Comparison of ENCODE assay signal across 17 cellular contexts in the genomic region with DNA sequence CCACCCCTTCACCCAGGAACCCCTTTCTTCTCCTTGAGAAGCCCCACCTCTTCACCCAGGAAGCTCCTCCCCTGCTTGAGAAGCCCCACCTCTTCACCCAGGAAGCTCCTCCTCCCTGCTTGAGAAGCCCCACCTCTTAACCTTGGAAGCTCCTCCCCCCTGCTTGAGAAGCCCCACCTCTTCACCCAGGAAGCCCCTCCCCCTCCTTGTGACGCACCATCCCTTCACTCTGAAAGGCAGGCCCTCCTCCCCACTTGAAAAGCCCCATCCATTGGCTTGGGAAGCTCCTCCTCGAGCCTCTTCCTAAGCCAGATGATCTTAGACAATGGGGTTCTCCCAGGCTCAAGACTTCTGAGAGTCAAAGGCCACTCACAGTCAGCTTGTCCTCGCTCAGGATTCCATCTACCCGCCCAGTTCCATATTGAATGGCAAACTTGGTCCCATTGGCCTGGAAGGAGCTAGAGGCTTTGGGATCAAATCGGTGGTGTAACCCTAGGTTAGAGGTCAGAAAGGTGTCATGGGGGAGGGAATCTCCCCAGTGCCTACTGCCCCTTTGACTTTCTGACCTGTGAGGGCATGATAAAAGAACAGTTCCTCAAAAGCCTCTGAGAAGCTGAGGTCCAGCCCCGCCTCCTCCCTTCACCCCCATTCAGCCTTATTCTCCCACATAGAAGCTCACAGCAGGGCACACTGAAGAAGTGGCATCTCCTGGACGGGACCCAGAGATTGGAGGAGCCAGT. TPM values are rescaled to one million over a fixed set of nuclear protein-coding genes. Genes with fewer than 3 reads are reported as not detected.
DNase-seq lines count a peak whose midpoint lies in the region; ATAC-seq and TF ChIP-seq lines count a peak whose summit lies in the region.
"Had no signal": no experiment of that assay in that cellular context is flagged by ENCODE, and none has a peak within 500 bp of the region (broad histone marks: within the 10 kb centered on the region; RNA-seq: fewer than 3 reads in every experiment).

No MANE protein-coding gene starts in this region.

- H3F3A ChIP-seq in GM23338 (replicated peaks; ENCODE audit: low read depth): no peaks in the 10 kb centered on the region

- H2AFZ ChIP-seq in GM23338: no peak overlapping the region

- no peak overlapping the region for H3K4me3 ChIP-seq in GM23338
- H3K4me3 ChIP-seq in naive thymus-derived CD4-positive, alpha-beta T cell (ENCODE audit: low read length): no peak overlapping the region

- POLR2A ChIA-PET in WTC11 (lab: Charles Lee): no interaction called here
- POLR2A ChIA-PET in naive thymus-derived CD4-positive, alpha-beta T cell (lab: Charles Lee): interaction anchor here (1.0 kb wide), 1 partner anchor 13 kb away, joined by 3 read pairs; no protein-coding TSS in a partner anchor

- H3K27me3 ChIP-seq in GM23338 (ENCODE audit: insufficient read depth): no peaks in the 10 kb centered on the region
- no peaks in the 10 kb centered on the region for H3K27me3 ChIP-seq in naive thymus-derived CD4-positive, alpha-beta T cell (ENCODE audit: control insufficient read depth in 2 of 2, insufficient read depth in 2 of 2, low read length in 2 of 2)

- no peak overlapping the region for H3K4me2 ChIP-seq in GM23338

- no peak overlapping the region for H3K4me3 Mint-ChIP-seq in activated CD8-positive, alpha-beta memory T cell treated with anti-CD3 and anti-CD28 coated beads, Interleukin-2, amount 10 ng/mL, durations not matched to agents 7 days and 5 days
- H3K4me3 Mint-ChIP-seq in GM23338: no peak overlapping the region
- no peak overlapping the region for H3K4me3 Mint-ChIP-seq in WTC11
- no peak overlapping the region for H3K4me3 Mint-ChIP-seq in naive thymus-derived CD4-positive, alpha-beta T cell
- H3K4me3 Mint-ChIP-seq: activated B cell treated with CpG ODN at 0.5 μM for 24 hours; activated naive CD8-positive, alpha-beta T cell treated with anti-CD3 and anti-CD28 coated beads, Interleukin-2, amount 10 ng/mL, durations not matched to agents 7 days and 5 days; HFFc6 had no signal

- H3K4me1 Mint-ChIP-seq in activated CD8-positive, alpha-beta memory T cell treated with anti-CD3 and anti-CD28 coated beads, Interleukin-2, amount 10 ng/mL, durations not matched to agents 7 days and 5 days: peaks cover 72% of the 10 kb centered on the region
- no peaks in the 10 kb centered on the region for H3K4me1 Mint-ChIP-seq in GM23338
- peaks cover 2% of the 10 kb centered on the region; the same call in 1 of the 2 replicates for H3K4me1 Mint-ChIP-seq in WTC11
- peaks cover 30 to 84% (median 73%) of the 10 kb centered on the region in 7 donors for H3K4me1 Mint-ChIP-seq in naive thymus-derived CD4-positive, alpha-beta T cell

- ATAC-seq in activated CD8-positive, alpha-beta memory T cell treated with anti-CD3 and anti-CD28 coated beads, Interleukin-2, amount 10 ng/mL, durations not matched to agents 7 days and 5 days: no peak
- ATAC-seq in GM23338: no peak
- ATAC-seq in WTC11: peak; percentile 65
- ATAC-seq in naive thymus-derived CD4-positive, alpha-beta T cell: no peak
- no peak for ATAC-seq in GM19035 (IDR thresholded peaks at IDR 0.05; ENCODE audit: unreplicated experiment)

- intact Hi-C loops in naive thymus-derived CD4-positive, alpha-beta T cell (cut with micrococcal nuclease): loop anchor here in 1 of 2 donors (10.0 kb wide), 1 partner anchor 547 kb away; a partner anchor contains a TSS

- no peak for DNase-seq in activated CD8-positive, alpha-beta memory T cell treated with anti-CD3 and anti-CD28 coated beads, Interleukin-2, amount 10 ng/mL, durations not matched to agents 7 days and 5 days
- no peak for DNase-seq in activated CD8-positive, alpha-beta memory T cell treated with anti-CD3 and anti-CD28 coated beads, Interleukin-2, amount 50 U/mL, for 4 hours
- DNase-seq in GM23338 (ENCODE audit: low spot score): peak; percentile 71
- DNase-seq in WTC11 (ENCODE audit: low spot score): peak; percentile 36
- DNase-seq in naive thymus-derived CD4-positive, alpha-beta T cell: no peak
- no peak for DNase-seq in D341Med (ENCODE audit: low spot score)
- no peak for DNase-seq in C1 segment of cervical spinal cord (lab: John Stamatoyannopoulos, UW)
- DNase-seq: activated B cell treated with CpG ODN at 0.5 μM for 24 hours; DMS79; HFFc6; NCI-H1417; occipital lobe; SHP77; stimulated activated CD4-positive, alpha-beta T cell treated with anti-CD3 and anti-CD28 coated beads, Interleukin-12 subunit alpha, Interleukin-12 subunit beta, amount 100 ng/mL, for 4 hours had no signal

- H3K79me2 ChIP-seq in GM23338 (replicated peaks; ENCODE audit: insufficient read depth): no peaks in the 10 kb centered on the region

- H3K27ac Mint-ChIP-seq in activated CD8-positive, alpha-beta memory T cell treated with anti-CD3 and anti-CD28 coated beads, Interleukin-2, amount 10 ng/mL, durations not matched to agents 7 days and 5 days: peak overlapping the region; percentile 91
- H3K27ac Mint-ChIP-seq in GM23338 (no peak overlapping the region), WTC11 (no peak overlapping the region)
- H3K27ac Mint-ChIP-seq in naive thymus-derived CD4-positive, alpha-beta T cell: peak overlapping the region in 6 of 9 donors; percentile 26 to 67 (median 52)
- H3K27ac Mint-ChIP-seq: activated B cell treated with CpG ODN at 0.5 μM for 24 hours, HFFc6 had no signal

- H3K9me2 ChIP-seq in GM23338 (ENCODE audit: insufficient read depth): 0 out of 2 replicates have a peak, but pooled peaks cover 3% of the 10 kb centered on the region

- H3K4me1 ChIP-seq in GM23338 (ENCODE audit: insufficient read depth): no peaks in the 10 kb centered on the region; the same call in 1 of the 2 replicates
- peaks cover 7 to 27% of the 10 kb centered on the region in 2 donors for H3K4me1 ChIP-seq in naive thymus-derived CD4-positive, alpha-beta T cell (ENCODE audit: control insufficient read depth in 2 of 2, insufficient read depth in 2 of 2, low read length in 2 of 2)

- CTCF ChIA-PET in activated CD8-positive, alpha-beta memory T cell treated with anti-CD3 and anti-CD28 coated beads, Interleukin-2, amount 10 ng/mL, durations not matched to agents 7 days and 5 days (lab: Charles Lee): interaction anchor here (0.7 to 5.2 kb wide), 3 partner anchors 8 to 195 kb away, joined by 3 to 64 read pairs (median 6); no protein-coding TSS in a partner anchor
- CTCF ChIA-PET in WTC11 (lab: Charles Lee): interaction anchor here (0.9 to 2.8 kb wide), 8 partner anchors 12 to 245 kb away, joined by 3 to 8 read pairs (median 4); no protein-coding TSS in a partner anchor
- CTCF ChIA-PET in naive thymus-derived CD4-positive, alpha-beta T cell (lab: Charles Lee): interaction anchor here (0.7 kb wide), 2 partner anchors 59 to 195 kb away, joined by 3 read pairs; no protein-coding TSS in a partner anchor

- H4K20me1 ChIP-seq in GM23338 (replicated peaks; ENCODE audit: insufficient read depth): no peaks in the 10 kb centered on the region

- H3K27ac ChIP-seq in GM23338 (ENCODE audit: low read depth): no peak overlapping the region
- H3K27ac ChIP-seq in naive thymus-derived CD4-positive, alpha-beta T cell (ENCODE audit: low read depth, low read length): no peak overlapping the region

- no peak for TF ChIP-seq CTCF in GM23338 (conservative IDR thresholded peaks at IDR 0.05; ENCODE audit: low read depth in 2 of 2)
- no peak for TF ChIP-seq CTCF in WTC11 (IDR thresholded peaks at IDR 0.05)

- no peaks in the 10 kb centered on the region for H3K9me3 Mint-ChIP-seq in activated CD8-positive, alpha-beta memory T cell treated with anti-CD3 and anti-CD28 coated beads, Interleukin-2, amount 10 ng/mL, durations not matched to agents 7 days and 5 days (ENCODE audit: low read depth)
- peaks cover 92% of the 10 kb centered on the region for H3K9me3 Mint-ChIP-seq in GM23338
- 0 out of 2 replicates have a peak, but pooled peaks cover 5% of the 10 kb centered on the region for H3K9me3 Mint-ChIP-seq in WTC11
- peaks cover 0 to 4% (median 0%) of the 10 kb centered on the region in 11 donors for H3K9me3 Mint-ChIP-seq in naive thymus-derived CD4-positive, alpha-beta T cell
- H3K9me3 Mint-ChIP-seq: activated B cell treated with CpG ODN at 0.5 μM for 24 hours; activated naive CD8-positive, alpha-beta T cell treated with anti-CD3 and anti-CD28 coated beads, Interleukin-2, amount 10 ng/mL, durations not matched to agents 7 days and 5 days had no signal

- H3K36me3 ChIP-seq in GM23338 (ENCODE audit: insufficient read depth): no peaks in the 10 kb centered on the region
- H3K36me3 ChIP-seq in naive thymus-derived CD4-positive, alpha-beta T cell (ENCODE audit: control insufficient read depth in 2 of 3, insufficient read depth in 3 of 3, low read length in 3 of 3): no peaks in the 10 kb centered on the region

- no peaks in the 10 kb centered on the region for H3K9me3 ChIP-seq in naive thymus-derived CD4-positive, alpha-beta T cell (ENCODE audit: control insufficient read depth in 2 of 3, low read length in 3 of 3)

- no peaks in the 10 kb centered on the region for H3K27me3 Mint-ChIP-seq in activated CD8-positive, alpha-beta memory T cell treated with anti-CD3 and anti-CD28 coated beads, Interleukin-2, amount 10 ng/mL, durations not matched to agents 7 days and 5 days
- peaks cover 7% of the 10 kb centered on the region for H3K27me3 Mint-ChIP-seq in GM23338 (ENCODE audit: insufficient read depth, low read depth, poor library complexity)
- peaks cover 25% of the 10 kb centered on the region for H3K27me3 Mint-ChIP-seq in WTC11 (ENCODE audit: low read depth)
- no peaks in the 10 kb centered on the region for H3K27me3 Mint-ChIP-seq in naive thymus-derived CD4-positive, alpha-beta T cell
- H3K27me3 Mint-ChIP-seq: activated B cell treated with CpG ODN at 0.5 μM for 24 hours had no signal

- peaks cover 13% of the 10 kb centered on the region for H3K36me3 Mint-ChIP-seq in activated CD8-positive, alpha-beta memory T cell treated with anti-CD3 and anti-CD28 coated beads, Interleukin-2, amount 10 ng/mL, durations not matched to agents 7 days and 5 days
- H3K36me3 Mint-ChIP-seq in GM23338 (ENCODE audit: low read depth) (peaks cover 38% of the 10 kb centered on the region), WTC11 (no peaks in the 10 kb centered on the region)
- H3K36me3 Mint-ChIP-seq in naive thymus-derived CD4-positive, alpha-beta T cell: peaks cover 0 to 10% (median 0%) of the 10 kb centered on the region in 5 donors

RNA-seq across cellular contexts. Expression of a gene that starts 4.0 kb away (rescaled TPM):
- total RNA-seq in activated CD8-positive, alpha-beta memory T cell treated with anti-CD3 and anti-CD28 coated beads, Interleukin-2, amount 10 ng/mL, durations not matched to agents 7 days and 5 days: 1 to 10 TPM; 5.3 to 8.8 TPM
- total RNA-seq in GM23338 (2014; rRNA removed; shearing (Covaris generic)): 0.14 and 0.27 TPM in 2 replicates
- 0.63 and 0.99 TPM in 2 replicates for polyA plus RNA-seq in GM23338 (2016; fragmentation: Nextera tagmentation; extraction: Ambion mirVana)
- 2.4 to 3.1 TPM (median 2.7 TPM) in 3 replicates for total RNA-seq in WTC11 (2021)
- total RNA-seq in naive thymus-derived CD4-positive, alpha-beta T cell: 1 to 10 TPM in 4 of 5 experiments, under 1 TPM in 1; 0.72 to 8.2 (median 4.5) TPM
- polyA plus RNA-seq in naive thymus-derived CD4-positive, alpha-beta T cell: 1 to 10 TPM; 1.2 to 1.6 TPM

RNA-seq across cellular contexts. Expression of a gene that starts 14.8 kb away (rescaled TPM):
- 10 to 100 TPM; 62.2 to 69.8 TPM for total RNA-seq in activated CD8-positive, alpha-beta memory T cell treated with anti-CD3 and anti-CD28 coated beads, Interleukin-2, amount 10 ng/mL, durations not matched to agents 7 days and 5 days
- total RNA-seq in GM23338 (2014; rRNA removed; shearing (Covaris generic)): 54.6 and 70.2 TPM in 2 replicates
- polyA plus RNA-seq in GM23338 (2016; fragmentation: Nextera tagmentation; extraction: Ambion mirVana): 29.8 and 32.9 TPM in 2 replicates
- total RNA-seq in WTC11 (2021): 40.5 to 45.8 TPM (median 41.0 TPM) in 3 replicates
- 100 to 1,000 TPM in 4 of 5 experiments, 10 to 100 TPM in 1; 66.6 to 284 (median 114) TPM for total RNA-seq in naive thymus-derived CD4-positive, alpha-beta T cell
- polyA plus RNA-seq in naive thymus-derived CD4-positive, alpha-beta T cell: 100 to 1,000 TPM in 1 of 2 donors, 10 to 100 TPM in 1; 82.7 to 128 TPM

RNA-seq across cellular contexts. Expression of a gene that starts 22.7 kb away (rescaled TPM):
- 100 to 1,000 TPM; 158 to 215 TPM for total RNA-seq in activated CD8-positive, alpha-beta memory T cell treated with anti-CD3 and anti-CD28 coated beads, Interleukin-2, amount 10 ng/mL, durations not matched to agents 7 days and 5 days
- 141 and 173 TPM in 2 replicates for total RNA-seq in GM23338 (2014; rRNA removed; shearing (Covaris generic))
- 111 and 113 TPM in 2 replicates for polyA plus RNA-seq in GM23338 (2016; fragmentation: Nextera tagmentation; extraction: Ambion mirVana)
- 163 to 179 TPM (median 178 TPM) in 3 replicates for total RNA-seq in WTC11 (2021)
- 100 to 1,000 TPM in 1 of 5 experiments, 10 to 100 TPM in 4; 26.0 to 110 (median 40.8) TPM for total RNA-seq in naive thymus-derived CD4-positive, alpha-beta T cell
- polyA plus RNA-seq in naive thymus-derived CD4-positive, alpha-beta T cell: 10 to 100 TPM; 30.5 to 44.3 TPM

RNA-seq across cellular contexts. Expression of a gene that starts 32.3 kb away (rescaled TPM):
- 1 to 10 TPM; 1.3 to 2.3 TPM for total RNA-seq in activated CD8-positive, alpha-beta memory T cell treated with anti-CD3 and anti-CD28 coated beads, Interleukin-2, amount 10 ng/mL, durations not matched to agents 7 days and 5 days
- total RNA-seq in GM23338 (2014; rRNA removed; shearing (Covaris generic)): 2.7 and 3.4 TPM in 2 replicates
- 0.89 and 1.3 TPM in 2 replicates for polyA plus RNA-seq in GM23338 (2016; fragmentation: Nextera tagmentation; extraction: Ambion mirVana)
- total RNA-seq in WTC11 (2021): 8.5 to 10.1 TPM (median 10.0 TPM) in 3 replicates
- total RNA-seq in naive thymus-derived CD4-positive, alpha-beta T cell: 10 to 100 TPM in 1 of 5 experiments, 1 to 10 TPM in 4; 1.9 to 11.1 (median 2.4) TPM
- not detected for polyA plus RNA-seq in naive thymus-derived CD4-positive, alpha-beta T cell
- total RNA-seq: HFFc6 had no signal

RNA-seq across cellular contexts. Expression of a gene that starts 57.3 kb away (rescaled TPM):
- under 1 TPM; 0.23 to 0.66 TPM for total RNA-seq in activated CD8-positive, alpha-beta memory T cell treated with anti-CD3 and anti-CD28 coated beads, Interleukin-2, amount 10 ng/mL, durations not matched to agents 7 days and 5 days
- 16.9 and 17.5 TPM in 2 replicates for total RNA-seq in GM23338 (2014; rRNA removed; shearing (Covaris generic))
- polyA plus RNA-seq in GM23338 (2016; fragmentation: Nextera tagmentation; extraction: Ambion mirVana): 12.6 and 13.0 TPM in 2 replicates
- 3.1 to 4.7 TPM (median 3.7 TPM) in 3 replicates for total RNA-seq in WTC11 (2021)
- 1 to 10 TPM in 3 of 5 experiments, under 1 TPM in 2; 0.73 to 7.5 (median 1.5) TPM for total RNA-seq in naive thymus-derived CD4-positive, alpha-beta T cell
- polyA plus RNA-seq in naive thymus-derived CD4-positive, alpha-beta T cell: under 1 TPM; 0.19 to 0.46 TPM
- total RNA-seq: HFFc6, lung microvascular endothelial cell, occipital lobe had no signal

Comparison
In these comparisons a context has a peak if more than half of its experiments do, and no peak if none do; other contexts are left out.
1. DNase-seq: peak in GM23338 (single experiment) and WTC11 (single experiment); none in activated CD8-positive, alpha-beta memory T cell treated with anti-CD3 and anti-CD28 coated beads, Interleukin-2, amount 10 ng/mL, durations not matched to agents 7 days and 5 days (single experiment), activated CD8-positive, alpha-beta memory T cell treated with anti-CD3 and anti-CD28 coated beads, Interleukin-2, amount 50 U/mL, for 4 hours (single experiment), naive thymus-derived CD4-positive, alpha-beta T cell (0 of 9), D341Med (single experiment) and C1 segment of cervical spinal cord (0 of 14).
2. H3K27ac Mint-ChIP-seq: peak in activated CD8-positive, alpha-beta memory T cell treated with anti-CD3 and anti-CD28 coated beads, Interleukin-2, amount 10 ng/mL, durations not matched to agents 7 days and 5 days (single experiment) and naive thymus-derived CD4-positive, alpha-beta T cell (6 of 9); none in GM23338 (single experiment) and WTC11 (single experiment).